7 cellular contexts compared by ENCODE assay signal in genomic region chr20:30891400-30891799, GRCh38.
A peak's percentile ranks its signal among the peaks of the same experiment; 100 is the strongest.
DNase-seq lines count a peak whose midpoint lies in the region; ATAC-seq, FAIRE-seq and TF ChIP-seq lines count a peak whose summit lies in the region.
"Not testable (repeated sequence)": the region's sequence is repeated elsewhere in the genome, so short reads cannot be mapped to it uniquely, and the experiment has no call there.

No MANE protein-coding gene starts in this region.

- not testable (repeated sequence) for H3K4me3 ChIP-seq in IMR-90 (ENCODE audit: insufficient read depth, low read depth, low read length); HepG2 (replicated peaks in 1 of 3; ENCODE audit: insufficient read depth in 1 of 3, low read depth in 2 of 3, low read length in 3 of 3)
- H3K4me3 ChIP-seq in cardiac fibroblast (replicated peaks in 1 of 2; ENCODE audit: low read depth in 2 of 2, low read length in 2 of 2) (peak overlapping the region in 1 of 2 donors; percentile 10), cardiac muscle cell (peak overlapping the region; percentile 31)

- H3K4me2 ChIP-seq in IMR-90 (ENCODE audit: low read depth, low read length), result peak overlapping the region; percentile 13; the same call in 1 of the 2 replicates
- not testable (repeated sequence) for H3K4me2 ChIP-seq in HepG2 (ENCODE audit: low read depth, low read length)

- H4K20me1 ChIP-seq in IMR-90 (ENCODE audit: insufficient read depth, low read length); HepG2 (ENCODE audit: insufficient read depth, low read length): not testable (repeated sequence)

- H2AFZ ChIP-seq in IMR-90 (replicated peaks; ENCODE audit: low read length, poor library complexity); HepG2 (ENCODE audit: low read length): not testable (repeated sequence)

- DNase-seq in DMS 273 (lab: John Stamatoyannopoulos, UW; ENCODE audit: unreplicated experiment) (peak; percentile 52), NCI-H748 (lab: John Stamatoyannopoulos, UW; ENCODE audit: unreplicated experiment) (peak; percentile 28), cardiac muscle cell (ENCODE audit: low read depth in 1 of 2, low spot score in 1 of 2) (peak; percentile 2 to 73)
- not testable (repeated sequence) for DNase-seq in IMR-90; cardiac fibroblast (ENCODE audit: low read depth in 2 of 2); HepG2 (ENCODE audit: low spot score)

- FAIRE-seq in HepG2 (lab: Jason Lieb, UNC), result not testable (repeated sequence)

- H3K9me1 ChIP-seq in IMR-90 (ENCODE audit: insufficient read depth, low read length), result not testable (repeated sequence)

- not testable (repeated sequence) for H3K4ac ChIP-seq in IMR-90 (ENCODE audit: low read depth, low read length)

- in situ Hi-C loops in IMR-90 (cut with MboI; ENCODE audit: low sequenced_read_pairs); HepG2 (cut with HindIII; ENCODE audit: extremely low pct_ligation_motif_present, low pct_unique_long_range_greater_than_20kb): not testable (repeated sequence)

- intact Hi-C loops in IMR-90 (cut with micrococcal nuclease); HepG2 (cut with micrococcal nuclease; ENCODE audit: unreplicated experiment): not testable (repeated sequence)

- H3K18ac ChIP-seq in IMR-90 (ENCODE audit: low read depth, low read length), result not testable (repeated sequence)

- H2BK120ac ChIP-seq in IMR-90 (ENCODE audit: low read depth, low read length), result not testable (repeated sequence)

- H2BK20ac ChIP-seq in IMR-90 (ENCODE audit: low read depth, low read length), result not testable (repeated sequence)

- not testable (repeated sequence) for H3K9me3 ChIP-seq in IMR-90 (ENCODE audit: control insufficient read depth, insufficient read depth, low read length); cardiac muscle cell (ENCODE audit: low read depth); HepG2 (ENCODE audit: low read length)

- H2BK15ac ChIP-seq in IMR-90 (ENCODE audit: low read depth, low read length), result not testable (repeated sequence)

- TF ChIP-seq POLR2A in IMR-90 (IDR thresholded peaks at IDR 0.05; ENCODE audit: low read depth, low read length); HepG2 (IDR thresholded peaks at IDR 0.05; ENCODE audit: insufficient read depth in 1 of 2, low read depth in 2 of 2, low read length in 2 of 2): not testable (repeated sequence)

- H3K4me1 ChIP-seq in IMR-90 (ENCODE audit: control insufficient read depth, insufficient read depth, low read length); cardiac muscle cell (ENCODE audit: low read depth); HepG2 (ENCODE audit: insufficient read depth, low read length): not testable (repeated sequence)

- CTCF ChIA-PET in IMR-90 (lab: Yijun Ruan, JAX); HepG2 (lab: Yijun Ruan, JAX; ENCODE audit: low intra/inter-chr PET ratio, low total read pairs): not testable (repeated sequence)

- not testable (repeated sequence) for BruUV-seq in IMR-90 (replicated peaks; lab: Mats Ljungman, UMichigan); HepG2 (replicated peaks; lab: Mats Ljungman, UMichigan)

- not testable (repeated sequence) for H3K14ac ChIP-seq in IMR-90 (replicated peaks; ENCODE audit: low read depth, low read length)

- H4K8ac ChIP-seq in IMR-90 (ENCODE audit: low read depth in 2 of 2, low read length in 2 of 2), result not testable (repeated sequence)

- POLR2A ChIA-PET in IMR-90 (lab: Charles Lee; ENCODE audit: unreplicated experiment); HepG2 (lab: Yijun Ruan, JAX): not testable (repeated sequence)

- H2BK5ac ChIP-seq in IMR-90 (ENCODE audit: low read depth, low read length, poor library complexity, severe bottlenecking), result not testable (repeated sequence)

- not testable (repeated sequence) for H3K79me1 ChIP-seq in IMR-90 (ENCODE audit: low read depth in 1 of 2, low read length in 2 of 2)

- H3K36me3 ChIP-seq in IMR-90 (ENCODE audit: control insufficient read depth, insufficient read depth, low read length); cardiac muscle cell; HepG2 (replicated peaks in 1 of 2; ENCODE audit: control insufficient read depth in 1 of 2, insufficient read depth in 2 of 2, low read length in 2 of 2): not testable (repeated sequence)

- not testable (repeated sequence) for H4K5ac ChIP-seq in IMR-90 (ENCODE audit: low read depth, low read length)

- not testable (repeated sequence) for H3K79me2 ChIP-seq in HepG2 (ENCODE audit: insufficient read depth, low read length)

- H3K9ac ChIP-seq in IMR-90 (ENCODE audit: low read depth, low read length); HepG2 (ENCODE audit: insufficient read depth, low read depth, low read length): not testable (repeated sequence)

- not testable (repeated sequence) for H3K27ac ChIP-seq in IMR-90 (ENCODE audit: insufficient read depth, low read length); cardiac muscle cell; HepG2 (ENCODE audit: extremely low read length, insufficient read depth, low read length)

- H2AK5ac ChIP-seq in IMR-90 (ENCODE audit: low read depth, low read length), result not testable (repeated sequence)

- ATAC-seq in IMR-90 (ENCODE audit: low read depth), result peak; percentile 35; the same call in 1 of the 2 replicates
- peak; percentile 62 for ATAC-seq in SK-N-SH treated with all-trans-retinoic acid at 6 μM for 48 hours
- ATAC-seq in HepG2, result peak; percentile 61; the same call in 2 of the 3 replicates

- not testable (repeated sequence) for TF ChIP-seq RAD21 in IMR-90 (IDR thresholded peaks at IDR 0.05; ENCODE audit: low read length); HepG2 (CRISPR knock-in tag; IDR thresholded peaks at IDR 0.05)

- not testable (repeated sequence) for H2AK9ac ChIP-seq in IMR-90 (replicated peaks; ENCODE audit: low read depth, low read length, poor library complexity)

- not testable (repeated sequence) for TF ChIP-seq EP300 in HepG2 (IDR thresholded peaks at IDR 0.05; ENCODE audit: low read depth in 2 of 2, low read length in 2 of 2); HepG2 (CRISPR knock-in tag; IDR thresholded peaks at IDR 0.05; ENCODE audit: borderline replicate concordance)

- H3K27me3 ChIP-seq in IMR-90 (ENCODE audit: control insufficient read depth, insufficient read depth, low read length) (peaks cover 22% of the 10 kb centered on the region; the same call in 1 of the 2 replicates), cardiac muscle cell (peaks cover 50% of the 10 kb centered on the region), HepG2 (ENCODE audit: control insufficient read depth in 1 of 2, insufficient read depth in 2 of 2, low read length in 2 of 2) (peaks cover 2 to 30% of the 10 kb centered on the region in 2 experiments; a peak in 4 of 5 replicates)

- TF ChIP-seq CTCF in IMR-90 (conservative IDR thresholded peaks at IDR 0.05; ENCODE audit: low read depth, low read length) (peak; percentile 22; the same call in 1 of the 2 replicates), cardiac fibroblast (IDR thresholded peaks at IDR 0.05; ENCODE audit: low read depth, low read length) (peak; percentile 32)
- TF ChIP-seq CTCF in cardiac muscle cell (IDR thresholded peaks at IDR 0.05; ENCODE audit: low read depth, low read length); HepG2 (CRISPR knock-in tag; IDR thresholded peaks at IDR 0.05): not testable (repeated sequence)

- H3K56ac ChIP-seq in IMR-90 (ENCODE audit: extremely low read depth, insufficient read depth, low read length), result not testable (repeated sequence)

- H3K23ac ChIP-seq in IMR-90 (ENCODE audit: low read depth, low read length), result not testable (repeated sequence)

- dilution Hi-C loops in IMR-90 (cut with HindIII; ENCODE audit: low sequenced_read_pairs, unreplicated experiment), result not testable (repeated sequence)

- not testable (repeated sequence) for H4K91ac ChIP-seq in IMR-90 (ENCODE audit: insufficient read depth, low read depth, low read length)

- WGBS in IMR-90 (ENCODE audit: extremely low coverage in 2 of 2, insufficient read length in 1 of 2), 2 experiments, result 0% methylated on average over 3 of the region's 20 CpGs; no CpG with 5 or more reads in 1 of the 2 experiments
- 39% methylated on average over 20 of the region's 20 CpGs for WGBS in HepG2 (ENCODE audit: low lambda C conversion rate)

TF ChIP-seq in HepG2, 621 proteins besides CTCF, POLR2A, EP300 and RAD21:
- TF ChIP-seq GABPB1 (CRISPR knock-in tag; IDR thresholded peaks at IDR 0.05) (peak; percentile 15; the same call in 1 of the 2 replicates), ZNF574 (CRISPR knock-in tag; IDR thresholded peaks at IDR 0.05) (0 out of 2 replicates have a peak, but pooled peaks have one; percentile 14), STAG1 (CRISPR knock-in tag; IDR thresholded peaks at IDR 0.05) (0 out of 2 replicates have a peak, but pooled peaks have one; percentile 18)
